13 cellular contexts compared by ENCODE assay signal in the genomic region with DNA sequence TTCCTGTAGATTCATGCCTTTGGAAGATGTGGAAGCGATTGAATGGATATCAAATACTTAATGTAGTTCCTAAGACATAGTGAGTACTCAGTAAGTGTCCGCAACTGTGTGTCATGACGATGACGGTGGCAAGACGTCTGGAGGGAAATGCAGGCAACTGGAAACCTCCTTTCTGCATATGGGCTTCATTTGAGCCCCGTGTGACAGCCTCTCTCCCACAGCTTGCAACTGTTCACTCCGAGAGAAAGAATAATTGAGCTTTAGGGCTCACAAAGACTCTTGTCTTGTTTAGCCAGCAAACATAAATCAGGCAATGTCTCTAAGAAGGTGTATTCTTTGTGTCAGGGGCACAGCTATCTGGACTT. TPM values are rescaled to one million over a fixed set of nuclear protein-coding genes. Genes with fewer than 3 reads are reported as not detected.
DNase-seq lines count a peak whose midpoint lies in the region; ATAC-seq and TF ChIP-seq lines count a peak whose summit lies in the region.
"Had no signal": no experiment of that assay in that cellular context is flagged by ENCODE, and none has a peak within 500 bp of the region (broad histone marks: within the 10 kb centered on the region; RNA-seq: fewer than 3 reads in every experiment).

No MANE protein-coding gene starts in this region.

- H3K9me3 Mint-ChIP-seq in nephron, result no peaks in the 10 kb centered on the region
- H3K9me3 Mint-ChIP-seq: activated T-helper 17 cell treated with anti-CD3 and anti-CD28 coated beads, Interleukin-2, amount 50 U/mL, for 72 hours; naive thymus-derived CD4-positive, alpha-beta T cell had no signal

- DNase-seq in A172 (ENCODE audit: low spot score), result peak; percentile 73
- peak; percentile 82 for DNase-seq in LHCN-M2 (ENCODE audit: low read depth)
- no peak for DNase-seq in esophagus muscularis mucosa (ENCODE audit: extremely low spot score)
- DNase-seq in GM19238 (ENCODE audit: insufficient read length, low spot score), result no peak
- no peak for DNase-seq in NCI-H146 treated with DMSO at 0.1 percent for 48 hours (lab: John Stamatoyannopoulos, UW; ENCODE audit: unreplicated experiment)
- DNase-seq in NCI-H446 treated with DMSO at 0.1 percent for 48 hours (lab: John Stamatoyannopoulos, UW), result no peak
- DNase-seq: BE2C; naive thymus-derived CD4-positive, alpha-beta T cell; NCI-H1930 had no signal

- no peaks in the 10 kb centered on the region for H3K27me3 Mint-ChIP-seq in nephron (ENCODE audit: low read depth)
- H3K27me3 Mint-ChIP-seq: activated T-helper 17 cell treated with anti-CD3 and anti-CD28 coated beads, Interleukin-2, amount 50 U/mL, for 72 hours had no signal

- 57% methylated on average over 7 of the region's 7 CpGs for whole genome bisulfite sequencing in esophagus muscularis mucosa

- no peaks in the 10 kb centered on the region for H3K9me3 ChIP-seq in esophagus muscularis mucosa
- H3K9me3 ChIP-seq: BE2C had no signal

- no peaks in the 10 kb centered on the region for H3K36me3 ChIP-seq in esophagus muscularis mucosa
- H3K36me3 ChIP-seq: BE2C had no signal

- no peak for TF ChIP-seq CTCF in esophagus muscularis mucosa (IDR thresholded peaks at IDR 0.05)
- no peak for TF ChIP-seq CTCF in nephron (IDR thresholded peaks at IDR 0.05; ENCODE audit: unreplicated experiment in 3 of 3)

- H3K4me3 ChIP-seq in esophagus muscularis mucosa, result peak overlapping the region in 1 of 4 donors; percentile 6
- H3K4me3 ChIP-seq: GM12878 had no signal

- peaks cover 34% of the 10 kb centered on the region for H3K4me1 Mint-ChIP-seq in nephron
- H3K4me1 Mint-ChIP-seq: activated T-helper 17 cell treated with anti-CD3 and anti-CD28 coated beads, Interleukin-2, amount 50 U/mL, for 72 hours had no signal

- intact Hi-C loops in esophagus muscularis mucosa (cut with DNase I), result no loop called here

- peaks cover 4% of the 10 kb centered on the region for H3K36me3 Mint-ChIP-seq in nephron (ENCODE audit: low read depth)

- H3K4me3 Mint-ChIP-seq in nephron, result peak overlapping the region; percentile 62 to 78 (median 65)
- H3K4me3 Mint-ChIP-seq: activated T-helper 17 cell treated with anti-CD3 and anti-CD28 coated beads, Interleukin-2, amount 50 U/mL, for 72 hours; naive thymus-derived CD4-positive, alpha-beta T cell had no signal

- peak overlapping the region; percentile 12 to 51 (median 40) for H3K27ac ChIP-seq in esophagus muscularis mucosa (replicated peaks in 1 of 4)

- H3K4me1 ChIP-seq in esophagus muscularis mucosa, result peaks cover 9 to 22% (median 14%) of the 10 kb centered on the region in 4 donors
- H3K4me1 ChIP-seq: BE2C had no signal

- ATAC-seq in GM21576 (IDR thresholded peaks at IDR 0.05; ENCODE audit: unreplicated experiment), result no peak
- ATAC-seq: activated T-helper 17 cell treated with anti-CD3 and anti-CD28 coated beads, Interleukin-2, amount 50 U/mL, for 72 hours; GM12878; naive thymus-derived CD4-positive, alpha-beta T cell had no signal

- peak overlapping the region; percentile 85 to 99 (median 99) for H3K27ac Mint-ChIP-seq in nephron
- H3K27ac Mint-ChIP-seq: activated T-helper 17 cell treated with anti-CD3 and anti-CD28 coated beads, Interleukin-2, amount 50 U/mL, for 72 hours; naive thymus-derived CD4-positive, alpha-beta T cell had no signal

- TF ChIP-seq POLR2A in esophagus muscularis mucosa (IDR thresholded peaks at IDR 0.05; ENCODE audit: low read depth), result no peak

- no peak for TF ChIP-seq EP300 in esophagus muscularis mucosa (IDR thresholded peaks at IDR 0.05)

- H3K27me3 ChIP-seq in esophagus muscularis mucosa, result no peaks in the 10 kb centered on the region
- H3K27me3 ChIP-seq: BE2C had no signal

RNA-seq across cellular contexts. Expression of a gene that starts 7.0 kb away (rescaled TPM):
- total RNA-seq in A172 (2014; rRNA removed; shearing (Covaris generic)), result 1.3 and 3.8 TPM in 2 replicates
- total RNA-seq in LHCN-M2 (2014; rRNA removed) (2.1 and 2.2 TPM in 2 replicates), esophagus muscularis mucosa (1 to 10 TPM in 1 of 4 donors, under 1 TPM in 3; 0.66 to 1.9 (median 0.87) TPM)
- 4.3 TPM for polyA plus RNA-seq in LHCN-M2 (2012)
- polyA plus RNA-seq: naive thymus-derived CD4-positive, alpha-beta T cell had no signal

RNA-seq across cellular contexts. Expression of a gene that starts 36.8 kb away (rescaled TPM):
- total RNA-seq in A172 (2014; rRNA removed; shearing (Covaris generic)), result 93.2 and 143 TPM in 2 replicates
- total RNA-seq in LHCN-M2 (2014; rRNA removed), result 110 and 118 TPM in 2 replicates
- 124 TPM for polyA plus RNA-seq in LHCN-M2 (2012)
- 10 to 100 TPM; 22.4 to 63.7 (median 44.4) TPM for total RNA-seq in esophagus muscularis mucosa

Comparison
In these comparisons a context has a peak if more than half of its experiments do, and no peak if none do; other contexts are left out.
1. DNase-seq: peak in A172 (single experiment) and LHCN-M2 (single experiment); none in esophagus muscularis mucosa (single experiment), GM19238 (single experiment), NCI-H146 treated with DMSO at 0.1 percent for 48 hours (single experiment) and NCI-H446 treated with DMSO at 0.1 percent for 48 hours (single experiment).